8 cellular contexts compared by ENCODE assay signal in genomic region chr15:65028338-65028737, GRCh38. TPM values are rescaled to one million over a fixed set of nuclear protein-coding genes. Genes with fewer than 3 reads are reported as not detected.
A peak's percentile ranks its signal among the peaks of the same experiment; 100 is the strongest.
DNase-seq lines count a peak whose midpoint lies in the region; ATAC-seq and TF ChIP-seq lines count a peak whose summit lies in the region.

No MANE protein-coding gene starts in this region.

- H3K4me1 ChIP-seq in HEK293 (ENCODE audit: control insufficient read depth, insufficient read depth, low read length): no peaks in the 10 kb centered on the region
- peaks cover 7% of the 10 kb centered on the region for H3K4me1 ChIP-seq in right cardiac atrium (ENCODE audit: control insufficient read depth, insufficient read depth, low read length)
- peaks cover 13% of the 10 kb centered on the region for H3K4me1 ChIP-seq in smooth muscle cell (ENCODE audit: low read depth)

- no peaks in the 10 kb centered on the region for H4K20me1 ChIP-seq in smooth muscle cell (ENCODE audit: low read depth)

- DNase-seq in right cardiac atrium (no peak), smooth muscle cell (lab: John Stamatoyannopoulos, UW; ENCODE audit: unreplicated experiment) (no peak), C1 segment of cervical spinal cord (lab: John Stamatoyannopoulos, UW) (no peak), NCI-H1092 treated with DMSO at 0.1 percent for 48 hours (lab: John Stamatoyannopoulos, UW) (no peak), globus pallidus (ENCODE audit: low spot score) (no peak)
- DNase-seq in activated CD4-positive, alpha-beta T cell treated with anti-CD3 and anti-CD28 coated beads, Interleukin-2, amount 50 U/mL, for 4 hours: no peak

- H3F3A ChIP-seq in smooth muscle cell (ENCODE audit: low read depth): no peaks in the 10 kb centered on the region

- POLR2A ChIA-PET in HEK293 (lab: Yijun Ruan, JAX): interaction anchor here (0.6 kb wide), 1 partner anchor 187 kb away, joined by 3 read pairs; no protein-coding TSS in a partner anchor

- peaks cover 13% of the 10 kb centered on the region for H3K79me2 ChIP-seq in smooth muscle cell (ENCODE audit: low read depth)

- H3K36me3 ChIP-seq in HEK293 (ENCODE audit: control insufficient read depth in 2 of 2, insufficient read depth in 1 of 2, low read length in 2 of 2) (peaks cover 12 to 27% of the 10 kb centered on the region in 2 experiments; a peak in 2 of 3 replicates), smooth muscle cell (ENCODE audit: low read depth) (no peaks in the 10 kb centered on the region)

- TF ChIP-seq CTCF in HEK293 (tag by site-specific recombination; IDR thresholded peaks at IDR 0.05) (no peak), WI38 (IDR thresholded peaks at IDR 0.05; ENCODE audit: low read depth, low read length) (no peak), smooth muscle cell (IDR thresholded peaks at IDR 0.05; ENCODE audit: borderline replicate concordance, insufficient read depth, poor library complexity, severe bottlenecking) (no peak)

- no peaks in the 10 kb centered on the region for H3K9me3 ChIP-seq in HEK293 (ENCODE audit: control insufficient read depth, insufficient read depth, low read depth, low read length)
- no peaks in the 10 kb centered on the region for H3K9me3 ChIP-seq in right cardiac atrium (ENCODE audit: control insufficient read depth, low read length)
- no peaks in the 10 kb centered on the region for H3K9me3 ChIP-seq in smooth muscle cell (replicated peaks; ENCODE audit: low read depth)

- H3K27me3 ChIP-seq in right cardiac atrium (ENCODE audit: control insufficient read depth, insufficient read depth) (no peaks in the 10 kb centered on the region), smooth muscle cell (ENCODE audit: low read depth) (no peaks in the 10 kb centered on the region)

- intact Hi-C loops in right cardiac atrium (cut with DNase I): no loop called here

- H3K9ac ChIP-seq in smooth muscle cell (ENCODE audit: low read depth): no peak overlapping the region

- peak overlapping the region; percentile 91; the same call in 1 of the 2 replicates for H3K4me3 ChIP-seq in HEK293 (ENCODE audit: low read depth, low read length)
- peak overlapping the region; percentile 72 for H3K4me3 ChIP-seq in WI38 (ENCODE audit: low read depth, low read length)
- H3K4me3 ChIP-seq in right cardiac atrium (ENCODE audit: low read length): peak overlapping the region; percentile 75
- H3K4me3 ChIP-seq in smooth muscle cell: peak overlapping the region; percentile 90

- peak in 1 of 2 donors; percentile 9 for ATAC-seq in right cardiac atrium

- CTCF ChIA-PET in HEK293 (lab: Yijun Ruan, JAX): interaction anchor here (0.6 kb wide), 2 partner anchors 19 to 641 kb away, joined by 3 to 4 read pairs; partner anchors contain the start of gene TRIP4

- H3K4me2 ChIP-seq in smooth muscle cell: peak overlapping the region; percentile 94

- peak overlapping the region; percentile 81 for H2AFZ ChIP-seq in smooth muscle cell (ENCODE audit: low read depth)

- WGBS in right cardiac atrium: 54% methylated on average over 10 of the region's 10 CpGs
- 73% methylated on average over 10 of the region's 10 CpGs for WGBS in smooth muscle cell (ENCODE audit: low lambda C conversion rate)

- H3K27ac ChIP-seq in HEK293 (ENCODE audit: extremely low read depth, low read depth, low read length) (no peak overlapping the region), right cardiac atrium (ENCODE audit: low read length) (no peak overlapping the region), smooth muscle cell (ENCODE audit: low read depth) (no peak overlapping the region)

TF ChIP-seq in HEK293, 187 proteins besides CTCF, POLR2A, EP300 and RAD21:
- TF ChIP-seq, protein P1, sequence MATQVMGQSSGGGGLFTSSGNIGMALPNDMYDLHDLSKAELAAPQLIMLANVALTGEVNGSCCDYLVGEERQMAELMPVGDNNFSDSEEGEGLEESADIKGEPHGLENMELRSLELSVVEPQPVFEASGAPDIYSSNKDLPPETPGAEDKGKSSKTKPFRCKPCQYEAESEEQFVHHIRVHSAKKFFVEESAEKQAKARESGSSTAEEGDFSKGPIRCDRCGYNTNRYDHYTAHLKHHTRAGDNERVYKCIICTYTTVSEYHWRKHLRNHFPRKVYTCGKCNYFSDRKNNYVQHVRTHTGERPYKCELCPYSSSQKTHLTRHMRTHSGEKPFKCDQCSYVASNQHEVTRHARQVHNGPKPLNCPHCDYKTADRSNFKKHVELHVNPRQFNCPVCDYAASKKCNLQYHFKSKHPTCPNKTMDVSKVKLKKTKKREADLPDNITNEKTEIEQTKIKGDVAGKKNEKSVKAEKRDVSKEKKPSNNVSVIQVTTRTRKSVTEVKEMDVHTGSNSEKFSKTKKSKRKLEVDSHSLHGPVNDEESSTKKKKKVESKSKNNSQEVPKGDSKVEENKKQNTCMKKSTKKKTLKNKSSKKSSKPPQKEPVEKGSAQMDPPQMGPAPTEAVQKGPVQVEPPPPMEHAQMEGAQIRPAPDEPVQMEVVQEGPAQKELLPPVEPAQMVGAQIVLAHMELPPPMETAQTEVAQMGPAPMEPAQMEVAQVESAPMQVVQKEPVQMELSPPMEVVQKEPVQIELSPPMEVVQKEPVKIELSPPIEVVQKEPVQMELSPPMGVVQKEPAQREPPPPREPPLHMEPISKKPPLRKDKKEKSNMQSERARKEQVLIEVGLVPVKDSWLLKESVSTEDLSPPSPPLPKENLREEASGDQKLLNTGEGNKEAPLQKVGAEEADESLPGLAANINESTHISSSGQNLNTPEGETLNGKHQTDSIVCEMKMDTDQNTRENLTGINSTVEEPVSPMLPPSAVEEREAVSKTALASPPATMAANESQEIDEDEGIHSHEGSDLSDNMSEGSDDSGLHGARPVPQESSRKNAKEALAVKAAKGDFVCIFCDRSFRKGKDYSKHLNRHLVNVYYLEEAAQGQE (tag by site-specific recombination; IDR thresholded peaks at IDR 0.05): no peak
- no peak for TF ChIP-seq ZNF175 (tag by site-specific recombination; IDR thresholded peaks at IDR 0.05)
- TF ChIP-seq ZNF311 (tag by site-specific recombination; IDR thresholded peaks at IDR 0.05; ENCODE audit: borderline replicate concordance): no peak
- TF ChIP-seq ZNF776 (tag by site-specific recombination; IDR thresholded peaks at IDR 0.05; ENCODE audit: borderline replicate concordance): no peak
- no peak for TF ChIP-seq ZNF510 (tag by site-specific recombination; IDR thresholded peaks at IDR 0.05; ENCODE audit: insufficient replicate concordance)
- TF ChIP-seq ZNF654 (tag by site-specific recombination; IDR thresholded peaks at IDR 0.05; ENCODE audit: low read depth): no peak
- TF ChIP-seq ZNF2 (tag by site-specific recombination; IDR thresholded peaks at IDR 0.05): no peak
- no peak for TF ChIP-seq ZBTB49 (tag by site-specific recombination; IDR thresholded peaks at IDR 0.05; ENCODE audit: low read depth)
- TF ChIP-seq ZBTB20 (tag by site-specific recombination; IDR thresholded peaks at IDR 0.05): no peak
- TF ChIP-seq ZNF223 (tag by site-specific recombination; IDR thresholded peaks at IDR 0.05): no peak

RNA-seq across cellular contexts. Expression of gene MTFMT, which starts 1.1 kb away (rescaled TPM):
- total RNA-seq in right cardiac atrium (10 to 100 TPM; 17.4 to 18.0 (median 17.7) TPM), smooth muscle cell (16.8 and 19.9 TPM in 2 replicates)
- polyA plus RNA-seq in right cardiac atrium (9.9 TPM), smooth muscle cell (11.3 and 15.5 TPM in 2 replicates)

RNA-seq across cellular contexts. Expression of gene SLC51B, which starts 16.8 kb away (rescaled TPM):
- not detected for total RNA-seq in right cardiac atrium
- polyA plus RNA-seq in right cardiac atrium: not detected
- not detected in 2 replicates for total RNA-seq in smooth muscle cell
- not detected in 2 replicates for polyA plus RNA-seq in smooth muscle cell

RNA-seq across cellular contexts. Expression of gene SPG21, which starts 38.6 kb away (rescaled TPM):
- total RNA-seq in right cardiac atrium (10 to 100 TPM; 54.2 to 59.3 (median 56.0) TPM), smooth muscle cell (84.8 and 94.4 TPM in 2 replicates)
- polyA plus RNA-seq in right cardiac atrium (49.8 TPM), smooth muscle cell (95.0 and 110 TPM in 2 replicates)

RNA-seq across cellular contexts. Expression of gene RASL12, which starts 39.5 kb away (rescaled TPM):
- 10 to 100 TPM; 63.2 to 88.0 (median 70.0) TPM for total RNA-seq in right cardiac atrium
- polyA plus RNA-seq in right cardiac atrium: 68.8 TPM
- 8.7 and 11.8 TPM in 2 replicates for total RNA-seq in smooth muscle cell
- polyA plus RNA-seq in smooth muscle cell: 14.6 and 15.0 TPM in 2 replicates

RNA-seq across cellular contexts. Expression of gene KBTBD13, which starts 48.2 kb away (rescaled TPM):
- total RNA-seq in right cardiac atrium (1 to 10 TPM; 2.8 to 8.9 (median 5.3) TPM), smooth muscle cell (not detected in 2 replicates)
- polyA plus RNA-seq in right cardiac atrium (6.9 TPM), smooth muscle cell (0.11 and 0.66 TPM in 2 replicates)
